Comparison of ENCODE assay signal across 20 cellular contexts in genomic region chr1:30335389-30335996, GRCh38.
DNase-seq lines count a peak whose midpoint lies in the region; ATAC-seq and TF ChIP-seq lines count a peak whose summit lies in the region.
"Had no signal": no experiment of that assay in that cellular context is flagged by ENCODE, and none has a peak within 500 bp of the region (broad histone marks: within the 10 kb centered on the region; RNA-seq: fewer than 3 reads in every experiment).

No MANE protein-coding gene starts in this region.

- peaks cover 9% of the 10 kb centered on the region; the same call in 1 of the 2 replicates for H3K4me1 ChIP-seq in SJCRH30

- no peaks in the 10 kb centered on the region for H3K27me3 ChIP-seq in SJCRH30

- DNase-seq in M059J (ENCODE audit: low read depth) = peak; percentile 13
- no peak for DNase-seq in SJCRH30
- DNase-seq in nephron progenitor cell = no peak
- DNase-seq in sciatic nerve (ENCODE audit: low spot score) = peak; percentile 33
- DNase-seq in NCI-H2171 treated with DMSO at 0.1 percent for 48 hours (lab: John Stamatoyannopoulos, UW) = no peak
- DNase-seq in middle frontal gyrus (ENCODE audit: extremely low spot score, low spot score) = no peak
- DNase-seq: CD4-positive, CD25-positive, alpha-beta regulatory T cell; COR-L47; DMS79 treated with DMSO at 0.1 percent for 48 hours; H7; HFFc6; NCI-H1105; NCI-H146; NCI-H2029; NCI-H345; NCI-H524 treated with DMSO at 0.1 percent for 48 hours; NCI-H82; OCI-M1; SK-N-SH had no signal

- H3K27ac ChIP-seq in SJCRH30 = 0 out of 2 replicates have a peak overlapping the region, but pooled peaks have one; percentile 6

- ATAC-seq in sciatic nerve = no peak
- no peak for ATAC-seq in activated CD4-positive, CD25-positive, alpha-beta regulatory T cell treated with anti-CD3 and anti-CD28 coated beads, Interleukin-2, amount 50 U/mL, for 24 hours

- intact Hi-C loops in sciatic nerve (cut with DNase I) = no loop called here

- H3K4me3 Mint-ChIP-seq in nephron progenitor cell = no peak overlapping the region
- H3K4me3 Mint-ChIP-seq: CD4-positive, CD25-positive, alpha-beta regulatory T cell; HFFc6 had no signal

- H3K36me3 ChIP-seq in SJCRH30 = no peaks in the 10 kb centered on the region

- H3K9me3 ChIP-seq in SJCRH30 (replicated peaks) = no peaks in the 10 kb centered on the region
- H3K9me3 ChIP-seq: SK-N-SH had no signal

- TF ChIP-seq CTCF in nephron progenitor cell (IDR thresholded peaks at IDR 0.05) = no peak

- H3K4me3 ChIP-seq in SJCRH30 = no peak overlapping the region

- H3K4me1 Mint-ChIP-seq in nephron progenitor cell = peaks cover 9% of the 10 kb centered on the region
- H3K4me1 Mint-ChIP-seq: CD4-positive, CD25-positive, alpha-beta regulatory T cell had no signal

- H3K9me3 Mint-ChIP-seq in nephron progenitor cell = no peaks in the 10 kb centered on the region

- H3K36me3 Mint-ChIP-seq in nephron progenitor cell (ENCODE audit: low read depth) = no peaks in the 10 kb centered on the region
- H3K36me3 Mint-ChIP-seq: CD4-positive, CD25-positive, alpha-beta regulatory T cell had no signal

- peaks cover 10% of the 10 kb centered on the region for H3K27me3 Mint-ChIP-seq in nephron progenitor cell (ENCODE audit: low read depth, poor library complexity)
- H3K27me3 Mint-ChIP-seq: CD4-positive, CD25-positive, alpha-beta regulatory T cell had no signal

- peak overlapping the region; percentile 9 for H3K27ac Mint-ChIP-seq in nephron progenitor cell
- H3K27ac Mint-ChIP-seq: CD4-positive, CD25-positive, alpha-beta regulatory T cell; HFFc6 had no signal

Comparison
In these comparisons a context has a peak if more than half of its experiments do, and no peak if none do; other contexts are left out.
1. DNase-seq: peak in M059J (single experiment) and sciatic nerve (single experiment); none in SJCRH30 (0 of 2), nephron progenitor cell (single experiment), NCI-H2171 treated with DMSO at 0.1 percent for 48 hours (single experiment) and middle frontal gyrus (single experiment).